In genomic region chr1:172966844-172967540, GRCh38 we compare ENCODE assay signal across 2 cellular contexts.
TF ChIP-seq lines count a peak whose summit lies in the region.

No MANE protein-coding gene starts in this region.

TF ChIP-seq in IMR-90, 13 proteins besides CTCF, POLR2A, EP300 and RAD21:
- TF ChIP-seq BHLHE40 (IDR thresholded peaks at IDR 0.05; ENCODE audit: low read depth, low read length) (no peak), FOS (IDR thresholded peaks at IDR 0.05; ENCODE audit: low read depth, low read length) (no peak), USF2 (IDR thresholded peaks at IDR 0.05; ENCODE audit: low read depth, low read length) (no peak), MXI1 (IDR thresholded peaks at IDR 0.05; ENCODE audit: borderline replicate concordance, low read depth, low read length) (no peak), NFE2L2 (IDR thresholded peaks at IDR 0.05; ENCODE audit: low read depth, low read length) (no peak), SMC3 (IDR thresholded peaks at IDR 0.05; ENCODE audit: low read depth, low read length) (no peak), MAZ (IDR thresholded peaks at IDR 0.05; ENCODE audit: borderline replicate concordance, low read depth, low read length) (no peak), RFX5 (IDR thresholded peaks at IDR 0.05; ENCODE audit: low read depth, low read length) (no peak), ELK1 (IDR thresholded peaks at IDR 0.05; ENCODE audit: borderline replicate concordance, low read depth, low read length) (no peak)

TF ChIP-seq in K562, 482 proteins besides CTCF, POLR2A, EP300 and RAD21:
- TF ChIP-seq NBN (IDR thresholded peaks at IDR 0.05; ENCODE audit: low read depth) (no peak), FOSL1 (tag; conservative IDR thresholded peaks at IDR 0.05) (0 out of 2 replicates have a peak, but pooled peaks have one; percentile 21), MEIS2 (IDR thresholded peaks at IDR 0.05; ENCODE audit: partially characterized antibody) (peak; percentile 16)
